ENCODE assay signal across 14 cellular contexts in genomic region chr1:221217029-221217428, GRCh38.
DNase-seq lines count a peak whose midpoint lies in the region; ATAC-seq and TF ChIP-seq lines count a peak whose summit lies in the region.
"Had no signal": no experiment of that assay in that cellular context is flagged by ENCODE, and none has a peak within 500 bp of the region (broad histone marks: within the 10 kb centered on the region; RNA-seq: fewer than 3 reads in every experiment).

No MANE protein-coding gene starts in this region.

- peaks cover 0 to 14% of the 10 kb centered on the region in 2 donors for H3K4me1 ChIP-seq in right atrium auricular region
- no peaks in the 10 kb centered on the region for H3K4me1 ChIP-seq in aorta (ENCODE audit: control insufficient read depth in 1 of 2, insufficient read depth in 2 of 2, low read length in 2 of 2)
- H3K4me1 ChIP-seq: lower lobe of right lung had no signal

- H3K27ac ChIP-seq in right atrium auricular region, result peak overlapping the region; percentile 28 to 47
- no peak overlapping the region for H3K27ac ChIP-seq in aorta (ENCODE audit: low read depth in 1 of 2, low read length in 2 of 2)
- H3K27ac ChIP-seq: hepatocyte, lower lobe of right lung had no signal

- H3K27me3 ChIP-seq in right atrium auricular region, result no peaks in the 10 kb centered on the region
- H3K27me3 ChIP-seq in aorta (ENCODE audit: control insufficient read depth in 1 of 2, insufficient read depth in 2 of 2, low read length in 1 of 2), result no peaks in the 10 kb centered on the region
- H3K27me3 ChIP-seq: hepatocyte had no signal

- ATAC-seq in aorta (ENCODE audit: low FRiP score) (peak; percentile 82), GM18502 (IDR thresholded peaks at IDR 0.05; ENCODE audit: poor library complexity, unreplicated experiment) (no peak)
- ATAC-seq: lower lobe of right lung had no signal

- H3K4me3 ChIP-seq in right atrium auricular region (no peak overlapping the region), aorta (ENCODE audit: low read length in 2 of 2) (no peak overlapping the region)
- H3K4me3 ChIP-seq: hepatocyte, lower lobe of right lung had no signal

- 5% methylated on average over 3 of the region's 3 CpGs for WGBS in aorta, 2 donors

- TF ChIP-seq CTCF in right atrium auricular region (IDR thresholded peaks at IDR 0.05), result no peak

- intact Hi-C loops in aorta (cut with DNase I), result loop anchor here in 1 of 2 donors (10.0 kb wide), 1 partner anchor 312 kb away; no protein-coding TSS in a partner anchor

- H3K9me3 ChIP-seq in right atrium auricular region, result no peaks in the 10 kb centered on the region
- H3K9me3 ChIP-seq in aorta (ENCODE audit: control insufficient read depth, low read length), result no peaks in the 10 kb centered on the region
- H3K9me3 ChIP-seq: lower lobe of right lung had no signal

- DNase-seq in NCI-H146 (lab: John Stamatoyannopoulos, UW) (peak; percentile 11), NCI-H146 treated with DMSO at 0.1 percent for 48 hours (lab: John Stamatoyannopoulos, UW; ENCODE audit: unreplicated experiment) (no peak), astrocyte of the hippocampus (ENCODE audit: low read depth, low spot score) (peak; percentile 14), right atrium auricular region (ENCODE audit: low spot score) (no peak), aorta (peak in 1 of 2 donors; percentile 45), activated T-cell treated with anti-CD3 and anti-CD28 coated beads for 4 hours (no peak), NCI-H2196 (lab: John Stamatoyannopoulos, UW; ENCODE audit: unreplicated experiment) (no peak)
- DNase-seq: Calu3, lower lobe of right lung, NCI-H1092 treated with DMSO at 0.1 percent for 48 hours, NCI-H510A, small intestine had no signal

- no peaks in the 10 kb centered on the region for H3K36me3 ChIP-seq in right atrium auricular region
- H3K36me3 ChIP-seq in aorta (ENCODE audit: control insufficient read depth in 1 of 2, insufficient read depth in 2 of 2, low read length in 1 of 2), result no peaks in the 10 kb centered on the region
- H3K36me3 ChIP-seq: lower lobe of right lung had no signal

Comparison
In these comparisons a context has a peak if more than half of its experiments do, and no peak if none do; other contexts are left out.
1. DNase-seq: peak in NCI-H146 (single experiment) and astrocyte of the hippocampus (single experiment); none in NCI-H146 treated with DMSO at 0.1 percent for 48 hours (single experiment), right atrium auricular region (single experiment), activated T-cell treated with anti-CD3 and anti-CD28 coated beads for 4 hours (single experiment) and NCI-H2196 (single experiment).
2. H3K27ac ChIP-seq: peak in right atrium auricular region (2 of 2); none in aorta (0 of 2).